8 cellular contexts compared by ENCODE assay signal in genomic region chr5:91928751-91929521, GRCh38.
DNase-seq lines count a peak whose midpoint lies in the region; ATAC-seq lines count a peak whose summit lies in the region.

No MANE protein-coding gene starts in this region.

- no peaks in the 10 kb centered on the region for H3K36me3 ChIP-seq in CD8-positive, alpha-beta memory T cell (ENCODE audit: insufficient read depth, low read length)

- no peaks in the 10 kb centered on the region for H3K36me3 Mint-ChIP-seq in CD8-positive, alpha-beta memory T cell

- no peaks in the 10 kb centered on the region for H3K9me3 Mint-ChIP-seq in CD8-positive, alpha-beta memory T cell

- no peak overlapping the region for H3K27ac Mint-ChIP-seq in CD8-positive, alpha-beta memory T cell

- no peak overlapping the region for H3K4me3 ChIP-seq in CD8-positive, alpha-beta memory T cell (ENCODE audit: low read length)

- peak; percentile 65 for ATAC-seq in HG02885 (IDR thresholded peaks at IDR 0.05; ENCODE audit: poor library complexity, unreplicated experiment)
- ATAC-seq in GM21825 (IDR thresholded peaks at IDR 0.05; ENCODE audit: unreplicated experiment), result no peak

- no peaks in the 10 kb centered on the region for H3K9me3 ChIP-seq in CD8-positive, alpha-beta memory T cell (ENCODE audit: low read length)

- peak; percentile 10 for DNase-seq in EL
- DNase-seq in RPMI7951 (ENCODE audit: low read depth), result peak; percentile 1
- DNase-seq in globus pallidus (ENCODE audit: low spot score), result peak; percentile 7
- DNase-seq in CD8-positive, alpha-beta memory T cell, result no peak
- DNase-seq in GM19238 (ENCODE audit: insufficient read length, low spot score), result no peak
- DNase-seq in NCI-H524 treated with DMSO at 0.1 percent for 48 hours (lab: John Stamatoyannopoulos, UW), result no peak

- no peaks in the 10 kb centered on the region for H3K27me3 ChIP-seq in CD8-positive, alpha-beta memory T cell (ENCODE audit: insufficient read depth, low read length, poor library complexity, severe bottlenecking)

- no peak overlapping the region for H3K4me3 Mint-ChIP-seq in CD8-positive, alpha-beta memory T cell

- H3K4me1 ChIP-seq in CD8-positive, alpha-beta memory T cell (ENCODE audit: insufficient read depth, low read length), result no peaks in the 10 kb centered on the region

- H3K27ac ChIP-seq in CD8-positive, alpha-beta memory T cell (ENCODE audit: low read depth, low read length), result no peak overlapping the region

- CTCF ChIA-PET in CD8-positive, alpha-beta memory T cell (lab: Charles Lee), result no interaction called here

- no peaks in the 10 kb centered on the region for H3K27me3 Mint-ChIP-seq in CD8-positive, alpha-beta memory T cell

- POLR2A ChIA-PET in CD8-positive, alpha-beta memory T cell (lab: Charles Lee), result no interaction called here

- H3K4me1 Mint-ChIP-seq in CD8-positive, alpha-beta memory T cell, result no peaks in the 10 kb centered on the region

Comparison
In these comparisons a context has a peak if more than half of its experiments do, and no peak if none do; other contexts are left out.
1. DNase-seq: peak in EL (single experiment), RPMI7951 (single experiment) and globus pallidus (single experiment); none in CD8-positive, alpha-beta memory T cell (0 of 5), GM19238 (single experiment) and NCI-H524 treated with DMSO at 0.1 percent for 48 hours (single experiment).